In genomic region chr7:67198865-67199526, GRCh38 we compare ENCODE assay signal across 5 cellular contexts.
DNase-seq lines count a peak whose midpoint lies in the region; ATAC-seq, FAIRE-seq and TF ChIP-seq lines count a peak whose summit lies in the region.
"Not testable (repeated sequence)": the region's sequence is repeated elsewhere in the genome, so short reads cannot be mapped to it uniquely, and the experiment has no call there.

No MANE protein-coding gene starts in this region.

- not testable (repeated sequence) for TF ChIP-seq CTCF in astrocyte (IDR thresholded peaks at IDR 0.05; ENCODE audit: insufficient read depth, low read depth, low read length); HepG2 (CRISPR knock-in tag; IDR thresholded peaks at IDR 0.05); psoas muscle (IDR thresholded peaks at IDR 0.05); gastrocnemius medialis (IDR thresholded peaks at IDR 0.05 in 4 of 5, conservative IDR thresholded peaks at IDR 0.05 in 1 of 5)

- CTCF ChIA-PET in HepG2 (lab: Yijun Ruan, JAX; ENCODE audit: low intra/inter-chr PET ratio, low total read pairs) = not testable (repeated sequence)

- intact Hi-C loops in HepG2 (cut with micrococcal nuclease; ENCODE audit: unreplicated experiment); psoas muscle (cut with DNase I); gastrocnemius medialis (cut with DNase I; ENCODE audit: low total_unique reads): not testable (repeated sequence)

- not testable (repeated sequence) for H2AFZ ChIP-seq in astrocyte (ENCODE audit: low read depth, low read length); HepG2 (ENCODE audit: low read length)

- H3K79me2 ChIP-seq in astrocyte (ENCODE audit: insufficient read depth, low read length); HepG2 (ENCODE audit: insufficient read depth, low read length): not testable (repeated sequence)

- not testable (repeated sequence) for H3K9me3 ChIP-seq in T-helper 17 cell (ENCODE audit: control insufficient read depth, low read length, poor library complexity, severe bottlenecking); astrocyte (ENCODE audit: insufficient read depth, low read depth, low read length); HepG2 (ENCODE audit: low read length); psoas muscle; gastrocnemius medialis

- not testable (repeated sequence) for ATAC-seq in T-helper 17 cell, HepG2
- ATAC-seq in psoas muscle (peak in 3 of 4 donors; percentile 40 to 60 (median 53)), gastrocnemius medialis (peak; percentile 43 to 55)

- peak overlapping the region; percentile 6 for H3K27ac Mint-ChIP-seq in T-helper 17 cell
- not testable (repeated sequence) for H3K27ac Mint-ChIP-seq in astrocyte (ENCODE audit: unreplicated experiment)

- peaks cover 14% of the 10 kb centered on the region for H3K36me3 Mint-ChIP-seq in T-helper 17 cell (ENCODE audit: low read depth)
- peaks cover 24% of the 10 kb centered on the region for H3K36me3 Mint-ChIP-seq in astrocyte (ENCODE audit: low read depth, unreplicated experiment)

- H3K4me3 Mint-ChIP-seq in T-helper 17 cell; astrocyte (ENCODE audit: unreplicated experiment): not testable (repeated sequence)

- H3K27ac ChIP-seq in astrocyte (ENCODE audit: low read depth, low read length); HepG2 (ENCODE audit: extremely low read length, insufficient read depth, low read length); psoas muscle: not testable (repeated sequence)
- H3K27ac ChIP-seq in gastrocnemius medialis = peak overlapping the region in 3 of 4 donors; percentile 18 to 61 (median 47)

- not testable (repeated sequence) for H3K9ac ChIP-seq in astrocyte (ENCODE audit: low read length); HepG2 (ENCODE audit: insufficient read depth, low read depth, low read length)

- not testable (repeated sequence) for BruUV-seq in HepG2 (replicated peaks; lab: Mats Ljungman, UMichigan)

- FAIRE-seq in astrocyte (lab: Jason Lieb, UNC) (peak; percentile 20), HepG2 (lab: Jason Lieb, UNC) (peak; percentile 12)

- not testable (repeated sequence) for H3K4me1 Mint-ChIP-seq in T-helper 17 cell; astrocyte (ENCODE audit: low read depth, unreplicated experiment)

- H3K36me3 ChIP-seq in astrocyte (ENCODE audit: insufficient read depth, low read length); HepG2 (replicated peaks in 1 of 2; ENCODE audit: control insufficient read depth in 1 of 2, insufficient read depth in 2 of 2, low read length in 2 of 2); psoas muscle (ENCODE audit: insufficient read depth in 1 of 2, low read depth in 1 of 2); gastrocnemius medialis: not testable (repeated sequence)

- not testable (repeated sequence) for H3K27me3 ChIP-seq in astrocyte (ENCODE audit: insufficient read depth, low read length); HepG2 (ENCODE audit: control insufficient read depth in 1 of 2, insufficient read depth in 2 of 2, low read length in 2 of 2); psoas muscle (ENCODE audit: insufficient read depth in 3 of 3, low read length in 2 of 3); gastrocnemius medialis

- WGBS in HepG2 (ENCODE audit: low lambda C conversion rate) = 93% methylated on average over 9 of the region's 9 CpGs
- WGBS in psoas muscle, 3 donors = 54 to 89% (median 74%) methylated on average over 8 of the region's 9 CpGs

- not testable (repeated sequence) for TF ChIP-seq RAD21 in HepG2 (CRISPR knock-in tag; IDR thresholded peaks at IDR 0.05)

- not testable (repeated sequence) for H4K20me1 ChIP-seq in astrocyte (ENCODE audit: insufficient read depth, low read length); HepG2 (ENCODE audit: insufficient read depth, low read length)

- not testable (repeated sequence) for H3K4me2 ChIP-seq in astrocyte (ENCODE audit: low read length); HepG2 (ENCODE audit: low read depth, low read length)

- not testable (repeated sequence) for H3K9me3 Mint-ChIP-seq in astrocyte (ENCODE audit: unreplicated experiment)

- not testable (repeated sequence) for H3K4me1 ChIP-seq in astrocyte (ENCODE audit: insufficient read depth, low read length); HepG2 (ENCODE audit: insufficient read depth, low read length); psoas muscle; gastrocnemius medialis

- POLR2A ChIA-PET in HepG2 (lab: Yijun Ruan, JAX) = not testable (repeated sequence)

- H3K4me3 ChIP-seq in astrocyte (ENCODE audit: insufficient read depth, low read depth, low read length); HepG2 (replicated peaks in 1 of 3; ENCODE audit: insufficient read depth in 1 of 3, low read depth in 2 of 3, low read length in 3 of 3); psoas muscle; gastrocnemius medialis: not testable (repeated sequence)

- TF ChIP-seq EP300 in HepG2 (IDR thresholded peaks at IDR 0.05; ENCODE audit: low read depth in 2 of 2, low read length in 2 of 2); HepG2 (CRISPR knock-in tag; IDR thresholded peaks at IDR 0.05; ENCODE audit: borderline replicate concordance): not testable (repeated sequence)

- DNase-seq in T-helper 17 cell; astrocyte (ENCODE audit: low read depth); HepG2 (ENCODE audit: low spot score); psoas muscle: not testable (repeated sequence)
- DNase-seq in gastrocnemius medialis = peak in 1 of 2 donors; percentile 18

- in situ Hi-C loops in HepG2 (cut with HindIII; ENCODE audit: extremely low pct_ligation_motif_present, low pct_unique_long_range_greater_than_20kb); gastrocnemius medialis (cut with MboI; ENCODE audit: low sequenced_read_pairs in 4 of 4): not testable (repeated sequence)

- TF ChIP-seq POLR2A in HepG2 (IDR thresholded peaks at IDR 0.05; ENCODE audit: insufficient read depth in 1 of 2, low read depth in 2 of 2, low read length in 2 of 2); gastrocnemius medialis (IDR thresholded peaks at IDR 0.05): not testable (repeated sequence)

- not testable (repeated sequence) for H3K27me3 Mint-ChIP-seq in T-helper 17 cell; astrocyte (ENCODE audit: low read depth, unreplicated experiment)
